Comparison of ENCODE assay signal across 19 cellular contexts in the genomic region with DNA sequence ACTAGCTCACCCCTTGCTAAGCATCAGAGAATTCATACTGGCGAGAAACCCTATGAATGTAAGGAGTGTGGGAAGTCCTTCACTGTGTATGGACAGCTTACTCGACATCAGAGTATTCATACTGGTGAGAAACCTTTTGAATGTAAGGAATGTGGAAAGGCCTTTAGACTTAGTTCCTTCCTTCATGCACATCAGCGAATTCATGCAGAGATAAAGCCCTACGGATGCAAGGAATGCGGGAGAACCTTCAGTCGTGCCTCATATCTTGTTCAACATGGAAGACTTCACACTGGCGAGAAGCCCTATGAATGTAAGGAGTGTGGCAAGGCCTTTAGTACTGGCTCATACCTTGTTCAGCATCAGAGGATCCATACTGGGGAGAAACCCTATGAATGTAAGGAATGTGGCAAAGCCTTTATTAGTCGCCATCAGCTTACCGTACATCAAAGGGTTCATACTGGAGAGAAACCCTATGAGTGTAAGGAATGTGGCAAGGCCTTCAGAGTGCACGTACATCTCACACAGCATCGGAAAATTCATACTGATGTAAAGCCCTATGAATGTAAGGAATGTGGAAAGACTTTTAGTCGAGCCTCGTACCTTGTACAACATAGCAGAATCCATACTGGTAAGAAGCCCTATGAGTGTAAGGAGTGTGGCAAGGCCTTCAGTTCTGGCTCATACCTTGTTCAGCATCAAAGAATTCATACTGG. TPM values are rescaled to one million over a fixed set of nuclear protein-coding genes. Genes with fewer than 3 reads are reported as not detected.
DNase-seq lines count a peak whose midpoint lies in the region; ATAC-seq, FAIRE-seq and TF ChIP-seq lines count a peak whose summit lies in the region.
"Had no signal": no experiment of that assay in that cellular context is flagged by ENCODE, and none has a peak within 500 bp of the region (broad histone marks: within the 10 kb centered on the region; RNA-seq: fewer than 3 reads in every experiment).

No MANE protein-coding gene starts in this region.

- H3K4me1 ChIP-seq in A549: no peaks in the 10 kb centered on the region
- H3K4me1 ChIP-seq in HCT116 (ENCODE audit: control insufficient read depth in 1 of 2, insufficient read depth in 2 of 2, low read length in 2 of 2): no peaks in the 10 kb centered on the region
- no peaks in the 10 kb centered on the region for H3K4me1 ChIP-seq in K562 (replicated peaks in 1 of 2; ENCODE audit: control insufficient read depth in 2 of 2, insufficient read depth in 2 of 2, low read length in 2 of 2)
- no peaks in the 10 kb centered on the region for H3K4me1 ChIP-seq in keratinocyte (ENCODE audit: control insufficient read depth, extremely low read depth, insufficient read depth, low read length)
- H3K4me1 ChIP-seq in right atrium auricular region: no peaks in the 10 kb centered on the region

- RAD21 ChIA-PET in HCT116 (lab: Charles Lee; ENCODE audit: low non-redundant PET in 1 of 2, low total read pairs in 2 of 2, uncharacterized antibody in 2 of 2, unreplicated experiment in 2 of 2): no interaction called here

- H3K27ac ChIP-seq in A549 (no peak overlapping the region), HCT116 (ENCODE audit: low read depth, low read length) (no peak overlapping the region), K562 (ENCODE audit: extremely low read depth, low read depth, low read length) (no peak overlapping the region), keratinocyte (ENCODE audit: control insufficient read depth, insufficient read depth, low read length) (no peak overlapping the region), right atrium auricular region (no peak overlapping the region)

- no peak for DNase-seq in A549 (ENCODE audit: low read depth in 1 of 2, low spot score in 1 of 2)
- DNase-seq in HCT116 (ENCODE audit: low read depth, low spot score): no peak
- no peak for DNase-seq in K562 (ENCODE audit: extremely low read depth in 1 of 4, low spot score in 3 of 4)
- no peak for DNase-seq in keratinocyte (ENCODE audit: low read depth, low spot score)
- DNase-seq in right atrium auricular region (ENCODE audit: low spot score): no peak
- no peak for DNase-seq in midbrain (lab: John Stamatoyannopoulos, UW)
- DNase-seq in effector CD4-positive, alpha-beta T cell: no peak
- DNase-seq: 8988T; ACHN; C1 segment of cervical spinal cord; CD4-positive, alpha-beta T cell; DMS79 treated with DMSO at 0.1 percent for 48 hours; GF-D8; H9; HFFc6; IMR-90; KG1 had no signal

- H3K9me3 ChIP-seq in A549: peaks cover 98% of the 10 kb centered on the region
- H3K9me3 ChIP-seq in HCT116 (ENCODE audit: control insufficient read depth in 1 of 2, insufficient read depth in 1 of 2, low read depth in 1 of 2, low read length in 2 of 2): peaks cover 15 to 31% of the 10 kb centered on the region in 2 experiments; a peak in 3 of 4 replicates
- peaks cover 23% of the 10 kb centered on the region for H3K9me3 ChIP-seq in K562 (replicated peaks; ENCODE audit: control insufficient read depth, insufficient read depth, low read depth, low read length)
- H3K9me3 ChIP-seq in keratinocyte (ENCODE audit: control insufficient read depth, low read depth, low read length): peaks cover 17% of the 10 kb centered on the region
- peaks cover 3 to 36% of the 10 kb centered on the region in 2 donors for H3K9me3 ChIP-seq in right atrium auricular region

- BruUV-seq in HCT116 (replicated peaks; lab: Mats Ljungman, UMichigan) (no TSS peak), K562 (replicated peaks; lab: Mats Ljungman, UMichigan) (no TSS peak)

- in situ Hi-C loops in K562 (cut with MboI): no loop called here

- no peak for TF ChIP-seq EP300 in A549 (IDR thresholded peaks at IDR 0.05)
- TF ChIP-seq EP300 in K562 (IDR thresholded peaks at IDR 0.05; ENCODE audit: low read length): no peak

- H3K4me3 ChIP-seq in A549 (no peak overlapping the region), HCT116 (replicated peaks in 1 of 2; ENCODE audit: low read depth in 1 of 2, low read length in 2 of 2) (no peak overlapping the region), K562 (no peak overlapping the region), keratinocyte (ENCODE audit: control insufficient read depth in 2 of 3, extremely low read depth in 1 of 3, insufficient read depth in 2 of 3, low read depth in 1 of 3, low read length in 3 of 3) (no peak overlapping the region), right atrium auricular region (no peak overlapping the region)
- H3K4me3 ChIP-seq: GM23338 had no signal

- TF ChIP-seq POLR2A in A549 (IDR thresholded peaks at IDR 0.05; ENCODE audit: low read length) (no peak), HCT116 (IDR thresholded peaks at IDR 0.05; ENCODE audit: borderline replicate concordance, extremely low read depth, insufficient read depth, insufficient read length) (no peak), K562 (conservative IDR thresholded peaks at IDR 0.05) (no peak)

- TF ChIP-seq RAD21 in A549 (conservative IDR thresholded peaks at IDR 0.05 in 1 of 2, IDR thresholded peaks at IDR 0.05 in 1 of 2): no peak
- TF ChIP-seq RAD21 in HCT116 (IDR thresholded peaks at IDR 0.05; ENCODE audit: low read depth): no peak
- no peak for TF ChIP-seq RAD21 in K562 (CRISPR knock-in tag; conservative IDR thresholded peaks at IDR 0.05 in 1 of 2, IDR thresholded peaks at IDR 0.05 in 1 of 2)

- H4K20me1 ChIP-seq in HCT116 (ENCODE audit: insufficient read depth) (no peaks in the 10 kb centered on the region), K562 (replicated peaks; ENCODE audit: control insufficient read depth, insufficient read depth, low read length) (no peaks in the 10 kb centered on the region), keratinocyte (ENCODE audit: control insufficient read depth, extremely low read depth, insufficient read depth, low read length) (no peaks in the 10 kb centered on the region)

- H3K27me3 ChIP-seq in HCT116 (ENCODE audit: insufficient read depth, low read length): no peaks in the 10 kb centered on the region
- no peaks in the 10 kb centered on the region for H3K27me3 ChIP-seq in K562 (ENCODE audit: control insufficient read depth in 2 of 2, insufficient read depth in 2 of 2, low read length in 2 of 2)
- H3K27me3 ChIP-seq in keratinocyte (ENCODE audit: control insufficient read depth, extremely low read depth, insufficient read depth, low read length): no peaks in the 10 kb centered on the region
- H3K27me3 ChIP-seq in right atrium auricular region: no peaks in the 10 kb centered on the region

- no peak for ATAC-seq in A549
- ATAC-seq in HCT116: no peak
- no peak for ATAC-seq in K562
- ATAC-seq in GM18873 (IDR thresholded peaks at IDR 0.05; ENCODE audit: low FRiP score, unreplicated experiment): no peak
- ATAC-seq: GM23338 had no signal

- 88% methylated on average over 13 of the region's 13 CpGs for WGBS in A549 (ENCODE audit: missing lambda C conversion rate)
- WGBS in K562 (ENCODE audit: insufficient coverage, low coverage, missing lambda C conversion rate): 94% methylated on average over 13 of the region's 13 CpGs

- POLR2A ChIA-PET in A549 (lab: Yijun Ruan, JAX): interaction anchor here (1.3 kb wide), 1 partner anchor 18 kb away, joined by 3 read pairs; a partner anchor contains a TSS
- POLR2A ChIA-PET in HCT116 (lab: Charles Lee): no interaction called here
- POLR2A ChIA-PET in K562 (lab: Yijun Ruan, JAX): no interaction called here

- TF ChIP-seq CTCF in A549 (IDR thresholded peaks at IDR 0.05): no peak
- no peak for TF ChIP-seq CTCF in HCT116 (IDR thresholded peaks at IDR 0.05 in 2 of 3, conservative IDR thresholded peaks at IDR 0.05 in 1 of 3; ENCODE audit: borderline replicate concordance in 1 of 3, insufficient read depth in 1 of 3, low read depth in 2 of 3, low read length in 2 of 3)
- no peak for TF ChIP-seq CTCF in K562 (IDR thresholded peaks at IDR 0.05 in 2 of 3, conservative IDR thresholded peaks at IDR 0.05 in 1 of 3; ENCODE audit: insufficient read depth in 2 of 3, low read depth in 1 of 3, low read length in 3 of 3)
- no peak for TF ChIP-seq CTCF in keratinocyte (optimal IDR thresholded peaks at IDR 0.05 in 1 of 3, IDR thresholded peaks at IDR 0.05 in 1 of 3, conservative IDR thresholded peaks at IDR 0.05 in 1 of 3; ENCODE audit: extremely low read depth in 1 of 3, insufficient read depth in 2 of 3, low read length in 3 of 3)
- no peak for TF ChIP-seq CTCF in right atrium auricular region (IDR thresholded peaks at IDR 0.05)

- no peak overlapping the region for H3K4me2 ChIP-seq in A549
- H3K4me2 ChIP-seq in HCT116 (ENCODE audit: low read length): no peak overlapping the region
- H3K4me2 ChIP-seq in K562 (ENCODE audit: insufficient read depth, low read length): no peak overlapping the region
- no peak overlapping the region for H3K4me2 ChIP-seq in keratinocyte (ENCODE audit: control insufficient read depth, extremely low read depth, insufficient read depth, low read depth, low read length)
- H3K4me2 ChIP-seq: GM23338 had no signal

- H2AFZ ChIP-seq in HCT116 (ENCODE audit: low read depth, low read length, poor library complexity, severe bottlenecking) (no peak overlapping the region), K562 (ENCODE audit: low read depth, low read length) (no peak overlapping the region), keratinocyte (ENCODE audit: control insufficient read depth, low read length) (no peak overlapping the region)
- H2AFZ ChIP-seq: GM23338 had no signal

- intact Hi-C loops in HCT116 (cut with micrococcal nuclease) (no loop called here), K562 (cut with micrococcal nuclease) (no loop called here)

- no peaks in the 10 kb centered on the region for H3K79me2 ChIP-seq in HCT116 (ENCODE audit: insufficient read depth, low read length)
- H3K79me2 ChIP-seq in K562 (ENCODE audit: control insufficient read depth, insufficient read depth, low read length): no peaks in the 10 kb centered on the region
- no peaks in the 10 kb centered on the region for H3K79me2 ChIP-seq in keratinocyte (ENCODE audit: control insufficient read depth, insufficient read depth, low read length)

- CTCF ChIA-PET in A549 (lab: Yijun Ruan, JAX) (no interaction called here), HCT116 (lab: Charles Lee) (no interaction called here), K562 (lab: Yijun Ruan, JAX; ENCODE audit: low intra/inter-chr PET ratio) (no interaction called here)

- no peaks in the 10 kb centered on the region for H3K9me2 ChIP-seq in HCT116 (ENCODE audit: insufficient read depth)

- H3K9me1 ChIP-seq in K562 (ENCODE audit: control insufficient read depth, insufficient read depth, low read length) (no peaks in the 10 kb centered on the region), keratinocyte (ENCODE audit: control insufficient read depth, extremely low read depth, insufficient read depth, low read length) (no peaks in the 10 kb centered on the region)

- H3K36me3 ChIP-seq in HCT116 (ENCODE audit: control insufficient read depth in 1 of 2, insufficient read depth in 2 of 2, low read length in 2 of 2) (no peaks in the 10 kb centered on the region; a peak in 1 of 4 replicates), K562 (ENCODE audit: control insufficient read depth, insufficient read depth, low read length) (peaks cover 31% of the 10 kb centered on the region), keratinocyte (ENCODE audit: control insufficient read depth in 2 of 2, extremely low read depth in 1 of 2, insufficient read depth in 2 of 2, low read length in 2 of 2) (peaks cover 5 to 12% of the 10 kb centered on the region in 2 experiments), right atrium auricular region (peaks cover 14% of the 10 kb centered on the region)

- H3K9ac ChIP-seq in HCT116 (ENCODE audit: low read length): no peak overlapping the region
- no peak overlapping the region for H3K9ac ChIP-seq in K562 (ENCODE audit: insufficient read depth in 1 of 2, low read depth in 2 of 2, low read length in 2 of 2)
- no peak overlapping the region for H3K9ac ChIP-seq in keratinocyte (ENCODE audit: control insufficient read depth, extremely low read depth, insufficient read depth, low read length)

- FAIRE-seq in A549 (lab: Jason Lieb, UNC) (peak; percentile 97), K562 (lab: Jason Lieb, UNC) (no peak), keratinocyte (lab: Jason Lieb, UNC) (peak; percentile 57)

- dilution Hi-C loops in keratinocyte (cut with MboI; ENCODE audit: extremely low pct_ligation_motif_present, low sequenced_read_pairs): no loop called here

RNA-seq across cellular contexts. Expression of a gene that starts 17.3 kb away (rescaled TPM):
- polyA plus RNA-seq in A549 (2011; rRNA removed) (9.4 and 11.2 TPM in 2 replicates), A549 (2017; fragmentation: RNase III; extraction: RNeasy Plus Mini Kit Qiagen cat#74134 plus additional on column Dnase treatment) (5.1 to 5.7 TPM (median 5.4 TPM) in 3 replicates), K562 (2011; rRNA removed) (8.3 and 9.7 TPM in 2 replicates), K562 (2014; fragmentation: Illumina TruSeq; extraction: Trizol) (8.3 and 9.8 TPM in 2 replicates), K562 (2014; fragmentation: Nextera tagmentation; extraction: Ambion mirVana) (10 to 100 TPM in 1 of 2 experiments, 1 to 10 TPM in 1; 9.2 to 13.4 TPM), K562 (2014; rRNA removed) (7.3 and 7.6 TPM in 2 replicates), keratinocyte (2.8 to 4.6 TPM (median 4.1 TPM) in 3 replicates)
- 2.9 and 3.0 TPM in 2 replicates for polyA plus RNA-seq in A549 (2012; cell fraction: cytosol; rRNA removed)
- 2.0 and 2.8 TPM in 2 replicates for polyA plus RNA-seq in A549 (2012; cell fraction: nucleus; rRNA removed)
- 10.2 and 10.9 TPM in 2 replicates for polyA minus RNA-seq in A549 (2011; rRNA and poly(A)+ RNA removed)
- total RNA-seq in HCT116 (2021; ENCODE audit: unreplicated experiment) (4.1 TPM), K562 (2014; rRNA removed) (7.1 and 10.8 TPM in 2 replicates), K562 (2014; rRNA removed; fragmentation: Illumina TruSeq; extraction: Trizol) (10.7 and 11.1 TPM in 2 replicates), K562 (2015; rRNA removed; fragmentation: Illumina TruSeq; extraction: Trizol) (9.0 and 10.6 TPM in 2 replicates), K562 (2021) (10.3 and 11.4 TPM in 2 replicates), right atrium auricular region (1 to 10 TPM; 1.5 to 1.7 TPM)
- 0.89 and 1.3 TPM in 2 replicates for polyA plus RNA-seq in HCT116 (2012)
- 8.3 and 8.9 TPM in 2 replicates for total RNA-seq in K562 (2011; cell fraction: chromatin; rRNA removed; ENCODE audit: low replicate concordance)
- total RNA-seq in K562 (2011; cell fraction: nucleolus; rRNA removed): 7.9 and 9.7 TPM in 2 replicates
- total RNA-seq in K562 (2011; cell fraction: nucleoplasm; rRNA removed): 5.2 and 5.6 TPM in 2 replicates
- 4.2 and 6.0 TPM in 2 replicates for polyA plus RNA-seq in K562 (2011; cell fraction: cytosol; rRNA removed)
- polyA plus RNA-seq in K562 (2011; cell fraction: nucleus; rRNA removed): 5.6 and 6.1 TPM in 2 replicates
- 6.8 and 8.6 TPM in 2 replicates for polyA plus RNA-seq in K562 (2012)
- 12.3 and 15.3 TPM in 2 replicates for polyA minus RNA-seq in K562 (2011; rRNA and poly(A)+ RNA removed)
- 4.3 and 6.1 TPM in 2 replicates for polyA minus RNA-seq in K562 (2011; cell fraction: cytosol; rRNA and poly(A)+ RNA removed)
- 10.9 and 11.2 TPM in 2 replicates for polyA minus RNA-seq in K562 (2011; cell fraction: nucleus; rRNA and poly(A)+ RNA removed)
- polyA plus RNA-seq in keratinocyte (2011; ENCODE audit: low read depth): 1.2 TPM
- 1.8 and 3.2 TPM in 2 replicates for polyA plus RNA-seq in keratinocyte (2011; cell fraction: cytosol; rRNA removed)
- 5.0 and 5.9 TPM in 2 replicates for polyA plus RNA-seq in keratinocyte (2011; cell fraction: nucleus; rRNA removed)
- polyA plus RNA-seq in keratinocyte (2012; ENCODE audit: low replicate concordance): 2.3 and 2.7 TPM in 2 replicates
- 1.1 to 4.4 TPM (median 2.9 TPM) in 3 replicates for polyA minus RNA-seq in keratinocyte
- 1.7 TPM for polyA minus RNA-seq in keratinocyte (2011; cell fraction: cytosol; rRNA and poly(A)+ RNA removed)
- polyA minus RNA-seq in keratinocyte (2011; cell fraction: nucleus; rRNA and poly(A)+ RNA removed): 3.3 and 4.3 TPM in 2 replicates

RNA-seq across cellular contexts. Expression of a gene that starts 20.0 kb away (rescaled TPM):
- polyA plus RNA-seq in A549 (2011; rRNA removed) (3.7 and 5.0 TPM in 2 replicates), A549 (2017; fragmentation: RNase III; extraction: RNeasy Plus Mini Kit Qiagen cat#74134 plus additional on column Dnase treatment) (1.9 to 2.2 TPM (median 2.0 TPM) in 3 replicates), K562 (2011; rRNA removed) (9.6 and 12.0 TPM in 2 replicates), K562 (2014; fragmentation: Illumina TruSeq; extraction: Trizol) (9.9 and 10.2 TPM in 2 replicates), K562 (2014; fragmentation: Nextera tagmentation; extraction: Ambion mirVana) (1 to 10 TPM; 3.3 to 3.5 TPM), K562 (2014; rRNA removed) (7.0 and 7.9 TPM in 2 replicates), keratinocyte (1.9 to 2.5 TPM (median 2.0 TPM) in 3 replicates)
- polyA plus RNA-seq in A549 (2012; cell fraction: cytosol; rRNA removed): 1.2 and 1.4 TPM in 2 replicates
- polyA plus RNA-seq in A549 (2012; cell fraction: nucleus; rRNA removed): 1.2 and 1.7 TPM in 2 replicates
- polyA minus RNA-seq in A549 (2011; rRNA and poly(A)+ RNA removed): 11.1 and 15.0 TPM in 2 replicates
- total RNA-seq in HCT116 (2021; ENCODE audit: unreplicated experiment) (3.6 TPM), K562 (2014; rRNA removed) (14.5 and 14.6 TPM in 2 replicates), K562 (2014; rRNA removed; fragmentation: Illumina TruSeq; extraction: Trizol) (15.8 and 17.7 TPM in 2 replicates), K562 (2015; rRNA removed; fragmentation: Illumina TruSeq; extraction: Trizol) (10.0 and 10.4 TPM in 2 replicates), K562 (2021) (15.5 and 16.5 TPM in 2 replicates), right atrium auricular region (1 to 10 TPM; 4.4 to 5.9 TPM)
- polyA plus RNA-seq in HCT116 (2012): 1.8 and 1.9 TPM in 2 replicates
- total RNA-seq in K562 (2011; cell fraction: chromatin; rRNA removed; ENCODE audit: low replicate concordance): 49.4 and 86.2 TPM in 2 replicates
- 38.2 and 47.9 TPM in 2 replicates for total RNA-seq in K562 (2011; cell fraction: nucleolus; rRNA removed)
- 33.4 and 39.9 TPM in 2 replicates for total RNA-seq in K562 (2011; cell fraction: nucleoplasm; rRNA removed)
- polyA plus RNA-seq in K562 (2011; cell fraction: cytosol; rRNA removed): 6.8 and 6.9 TPM in 2 replicates
- polyA plus RNA-seq in K562 (2011; cell fraction: nucleus; rRNA removed): 17.3 and 18.8 TPM in 2 replicates
- 7.3 and 9.8 TPM in 2 replicates for polyA plus RNA-seq in K562 (2012)
- polyA minus RNA-seq in K562 (2011; rRNA and poly(A)+ RNA removed): 37.5 and 38.9 TPM in 2 replicates
- polyA minus RNA-seq in K562 (2011; cell fraction: cytosol; rRNA and poly(A)+ RNA removed): 9.4 and 17.3 TPM in 2 replicates
- polyA minus RNA-seq in K562 (2011; cell fraction: nucleus; rRNA and poly(A)+ RNA removed): 32.0 and 50.6 TPM in 2 replicates
- not detected for polyA plus RNA-seq in keratinocyte (2011; ENCODE audit: low read depth)
- polyA plus RNA-seq in keratinocyte (2011; cell fraction: cytosol; rRNA removed): 1.2 and 1.4 TPM in 2 replicates
- 2.1 and 2.2 TPM in 2 replicates for polyA plus RNA-seq in keratinocyte (2011; cell fraction: nucleus; rRNA removed)
- polyA plus RNA-seq in keratinocyte (2012; ENCODE audit: low replicate concordance): 0.37 and 1.6 TPM in 2 replicates
- 2.7 to 4.9 TPM (median 4.8 TPM) in 3 replicates for polyA minus RNA-seq in keratinocyte
- polyA minus RNA-seq in keratinocyte (2011; cell fraction: cytosol; rRNA and poly(A)+ RNA removed): 1.3 TPM
- polyA minus RNA-seq in keratinocyte (2011; cell fraction: nucleus; rRNA and poly(A)+ RNA removed): 4.1 and 6.6 TPM in 2 replicates

RNA-seq across cellular contexts. Expression of a gene that starts 56.1 kb away (rescaled TPM):
- polyA plus RNA-seq in A549 (2011; rRNA removed) (184 and 221 TPM in 2 replicates), A549 (2017; fragmentation: RNase III; extraction: RNeasy Plus Mini Kit Qiagen cat#74134 plus additional on column Dnase treatment) (104 to 131 TPM (median 128 TPM) in 3 replicates), K562 (2011; rRNA removed) (39.4 and 54.3 TPM in 2 replicates), K562 (2014; fragmentation: Illumina TruSeq; extraction: Trizol) (38.5 and 54.1 TPM in 2 replicates), K562 (2014; fragmentation: Nextera tagmentation; extraction: Ambion mirVana) (1 to 10 TPM; 1.4 to 1.7 TPM), K562 (2014; rRNA removed) (61.7 and 63.8 TPM in 2 replicates), keratinocyte (22.1 to 26.8 TPM (median 24.6 TPM) in 3 replicates)
- polyA plus RNA-seq in A549 (2012; cell fraction: cytosol; rRNA removed): 170 and 209 TPM in 2 replicates
- 411 and 413 TPM in 2 replicates for polyA plus RNA-seq in A549 (2012; cell fraction: nucleus; rRNA removed)
- polyA minus RNA-seq in A549 (2011; rRNA and poly(A)+ RNA removed): 237 and 239 TPM in 2 replicates
- total RNA-seq in HCT116 (2021; ENCODE audit: unreplicated experiment) (75.4 TPM), K562 (2014; rRNA removed) (41.8 and 47.0 TPM in 2 replicates), K562 (2014; rRNA removed; fragmentation: Illumina TruSeq; extraction: Trizol) (13.9 and 16.4 TPM in 2 replicates), K562 (2015; rRNA removed; fragmentation: Illumina TruSeq; extraction: Trizol) (19.4 and 20.5 TPM in 2 replicates), K562 (2021) (58.7 and 62.5 TPM in 2 replicates), right atrium auricular region (10 to 100 TPM; 29.6 to 37.7 TPM)
- polyA plus RNA-seq in HCT116 (2012): 71.4 and 76.4 TPM in 2 replicates
- 167 and 288 TPM in 2 replicates for total RNA-seq in K562 (2011; cell fraction: chromatin; rRNA removed; ENCODE audit: low replicate concordance)
- 130 and 133 TPM in 2 replicates for total RNA-seq in K562 (2011; cell fraction: nucleolus; rRNA removed)
- 132 and 192 TPM in 2 replicates for total RNA-seq in K562 (2011; cell fraction: nucleoplasm; rRNA removed)
- 51.1 and 57.8 TPM in 2 replicates for polyA plus RNA-seq in K562 (2011; cell fraction: cytosol; rRNA removed)
- 131 and 183 TPM in 2 replicates for polyA plus RNA-seq in K562 (2011; cell fraction: nucleus; rRNA removed)
- 35.7 and 68.6 TPM in 2 replicates for polyA plus RNA-seq in K562 (2012)
- 41.4 and 44.4 TPM in 2 replicates for polyA minus RNA-seq in K562 (2011; rRNA and poly(A)+ RNA removed)
- 39.7 and 39.8 TPM in 2 replicates for polyA minus RNA-seq in K562 (2011; cell fraction: cytosol; rRNA and poly(A)+ RNA removed)
- polyA minus RNA-seq in K562 (2011; cell fraction: nucleus; rRNA and poly(A)+ RNA removed): 31.2 and 45.4 TPM in 2 replicates
- polyA plus RNA-seq in keratinocyte (2011; ENCODE audit: low read depth): 10.2 TPM
- polyA plus RNA-seq in keratinocyte (2011; cell fraction: cytosol; rRNA removed): 24.4 and 28.2 TPM in 2 replicates
- 44.1 and 73.3 TPM in 2 replicates for polyA plus RNA-seq in keratinocyte (2011; cell fraction: nucleus; rRNA removed)
- 14.2 and 25.5 TPM in 2 replicates for polyA plus RNA-seq in keratinocyte (2012; ENCODE audit: low replicate concordance)
- 23.0 to 35.5 TPM (median 26.0 TPM) in 3 replicates for polyA minus RNA-seq in keratinocyte
- polyA minus RNA-seq in keratinocyte (2011; cell fraction: cytosol; rRNA and poly(A)+ RNA removed): 21.9 TPM
- 15.7 and 19.5 TPM in 2 replicates for polyA minus RNA-seq in keratinocyte (2011; cell fraction: nucleus; rRNA and poly(A)+ RNA removed)
